ENCODE assay signal across 1 cellular context in genomic region chr22:47630741-47631534, GRCh38.
TF ChIP-seq lines count a peak whose summit lies in the region.

No MANE protein-coding gene starts in this region.

TF ChIP-seq in K562, 482 proteins besides CTCF, POLR2A, EP300 and RAD21 (continued from another document):
- TF ChIP-seq ZBTB11 (CRISPR knock-in tag; IDR thresholded peaks at IDR 0.05) (no peak), LEF1 (IDR thresholded peaks at IDR 0.05) (no peak), ZNF512 (tag; IDR thresholded peaks at IDR 0.05) (no peak), BDP1 (IDR thresholded peaks at IDR 0.05; ENCODE audit: insufficient read depth, insufficient read length) (no peak), GTF3C2 (IDR thresholded peaks at IDR 0.05; ENCODE audit: borderline replicate concordance, extremely low read depth, insufficient read length) (no peak), LARP7 (IDR thresholded peaks at IDR 0.05) (no peak), CLOCK (CRISPR knock-in tag; IDR thresholded peaks at IDR 0.05; ENCODE audit: borderline replicate concordance) (no peak), ZNF707 (CRISPR knock-in tag; conservative IDR thresholded peaks at IDR 0.05) (no peak), IRF2 (CRISPR knock-in tag; IDR thresholded peaks at IDR 0.05) (no peak), CBFB (CRISPR knock-in tag; IDR thresholded peaks at IDR 0.05) (no peak)
